In genomic region chr10:47990097-47990496, GRCh38 we compare ENCODE assay signal across 6 cellular contexts. TPM values are rescaled to one million over a fixed set of nuclear protein-coding genes. Genes with fewer than 3 reads are reported as not detected.
"Had no signal": no experiment of that assay in that cellular context is flagged by ENCODE, and none has a peak within 500 bp of the region (broad histone marks: within the 10 kb centered on the region; RNA-seq: fewer than 3 reads in every experiment).

No MANE protein-coding gene starts in this region.

RNA-seq across cellular contexts. Expression of gene FAM25C, which starts 9.5 kb away (rescaled TPM):
- total RNA-seq: HepG2, HT-29, HT1080, IMR-90, K562 had no signal
- polyA plus RNA-seq: HepG2, IgD-negative memory B cell, IMR-90, K562 had no signal
